Comparison of ENCODE assay signal across 27 cellular contexts in genomic region chr13:72201726-72202125, GRCh38.
"Had no signal": no experiment of that assay in that cellular context is flagged by ENCODE, and none has a peak within 500 bp of the region (broad histone marks: within the 10 kb centered on the region; RNA-seq: fewer than 3 reads in every experiment).

No MANE protein-coding gene starts in this region.

- H3K36me3 Mint-ChIP-seq: stimulated activated effector memory CD8-positive, alpha-beta T cell treated with anti-CD3 and anti-CD28 coated beads, Interleukin-12 subunit alpha, Interleukin-12 subunit beta, amount 100 ng/mL, for 72 hours; stimulated activated memory B cell treated with anti-CD40 and anti-IgM and Interleukin-4, amounts not matched to agents 10 μg/mL and 1 μg/mL and 100 μg/mL, for 72 hours; stimulated activated naive B cell treated with anti-CD40 and anti-IgM and Interleukin-4, amounts not matched to agents 10 μg/mL and 1 μg/mL and 100 μg/mL, for 72 hours; type B pancreatic cell had no signal

- H3K27ac Mint-ChIP-seq: stimulated activated effector memory CD8-positive, alpha-beta T cell treated with anti-CD3 and anti-CD28 coated beads, Interleukin-12 subunit alpha, Interleukin-12 subunit beta, amount 100 ng/mL, for 72 hours; stimulated activated memory B cell treated with anti-CD40 and anti-IgM and Interleukin-4, amounts not matched to agents 10 μg/mL and 1 μg/mL and 100 μg/mL, for 72 hours; stimulated activated naive B cell treated with anti-CD40 and anti-IgM and Interleukin-4, amounts not matched to agents 10 μg/mL and 1 μg/mL and 100 μg/mL, for 72 hours; stimulated activated naive CD8-positive, alpha-beta T cell treated with anti-CD3 and anti-CD28 coated beads, Interleukin-15, amount 100 ng/mL, for 72 hours; stimulated activated naive CD8-positive, alpha-beta T cell treated with anti-CD3 and anti-CD28 coated beads, Interleukin-15, Interleukin-2, amounts not matched to agents 100 ng/mL and 50 ng/mL, for 24 hours; type B pancreatic cell had no signal

- H3K36me3 ChIP-seq: stomach, suprapubic skin, thoracic aorta, tibial artery, tibial nerve, transverse colon, upper lobe of left lung, upper lobe of right lung, uterus, vagina had no signal

- H3K27me3 ChIP-seq: stomach, suprapubic skin, testis, tibial artery, tibial nerve, transverse colon, upper lobe of left lung, upper lobe of right lung, uterus, vagina had no signal

- H3K9me3 ChIP-seq: stomach, suprapubic skin, testis, thoracic aorta, tibial artery, tibial nerve, transverse colon, upper lobe of left lung, upper lobe of right lung, uterus, vagina had no signal

- DNase-seq: stimulated activated CD4-positive, alpha-beta T cell treated with anti-CD3 and anti-CD28 coated beads, Interleukin-2, amount 100 ng/mL, for 48 hours; stimulated activated CD4-positive, alpha-beta T cell treated with anti-CD3 and anti-CD28 coated beads, Interleukin-4, amount 100 ng/mL, for 1 hour; stimulated activated CD4-positive, alpha-beta T cell treated with anti-CD3 and anti-CD28 coated beads, Interleukin-4, amount 100 ng/mL, for 24 hours; stimulated activated CD4-positive, alpha-beta T cell treated with anti-CD3 and anti-CD28 coated beads, Interleukin-4, amount 100 ng/mL, for 4 hours; stimulated activated CD8-positive, alpha-beta memory T cell treated with anti-CD3 and anti-CD28 coated beads, Interleukin-4, amount 100 ng/mL, for 48 hours; stimulated activated naive B cell treated with anti-CD40 and anti-IgM and Interleukin-4, amounts not matched to agents 10 μg/mL and 1 μg/mL and 100 μg/mL, for 72 hours; stimulated activated naive CD4-positive, alpha-beta T cell; stimulated activated naive CD4-positive, alpha-beta T cell treated with Interleukin-2 at 50 U/mL for 16 hours; stimulated activated naive CD8-positive, alpha-beta T cell treated with anti-CD3 and anti-CD28 coated beads, Interleukin-15, amount 100 ng/mL, for 72 hours; stimulated activated naive CD8-positive, alpha-beta T cell treated with anti-CD3 and anti-CD28 coated beads, Interleukin-15, Interleukin-2, amounts not matched to agents 100 U/mL and 50 U/mL, for 24 hours; stomach; substantia nigra; testis; tibial artery; transverse colon; trophoblast cell; upper lobe of left lung; upper lobe of right lung; uterus had no signal

- H3K9me3 Mint-ChIP-seq: stimulated activated memory B cell treated with anti-CD40 and anti-IgM and Interleukin-4, amounts not matched to agents 10 μg/mL and 1 μg/mL and 100 μg/mL, for 72 hours; stimulated activated naive CD8-positive, alpha-beta T cell treated with anti-CD3 and anti-CD28 coated beads, Interleukin-15, amount 100 ng/mL, for 72 hours; type B pancreatic cell had no signal

- ATAC-seq: stimulated activated effector memory CD8-positive, alpha-beta T cell treated with anti-CD3 and anti-CD28 coated beads, Interleukin-12 subunit alpha, Interleukin-12 subunit beta, amount 100 ng/mL, for 72 hours; stimulated activated memory B cell treated with anti-CD40 and anti-IgM and Interleukin-4, amounts not matched to agents 10 μg/mL and 1 μg/mL and 100 μg/mL, for 72 hours; stimulated activated naive B cell treated with anti-CD40 and anti-IgM and Interleukin-4, amounts not matched to agents 10 μg/mL and 1 μg/mL and 100 μg/mL, for 72 hours; stimulated activated naive CD8-positive, alpha-beta T cell treated with anti-CD3 and anti-CD28 coated beads, Interleukin-15, amount 100 ng/mL, for 72 hours; stimulated activated naive CD8-positive, alpha-beta T cell treated with anti-CD3 and anti-CD28 coated beads, Interleukin-15, Interleukin-2, amounts not matched to agents 100 U/mL and 50 U/mL, for 24 hours had no signal

- H3K4me3 Mint-ChIP-seq: stimulated activated effector memory CD8-positive, alpha-beta T cell treated with anti-CD3 and anti-CD28 coated beads, Interleukin-12 subunit alpha, Interleukin-12 subunit beta, amount 100 ng/mL, for 72 hours; stimulated activated memory B cell treated with anti-CD40 and anti-IgM and Interleukin-4, amounts not matched to agents 10 μg/mL and 1 μg/mL and 100 μg/mL, for 72 hours; stimulated activated naive B cell treated with anti-CD40 and anti-IgM and Interleukin-4, amounts not matched to agents 10 μg/mL and 1 μg/mL and 100 μg/mL, for 72 hours; stimulated activated naive CD8-positive, alpha-beta T cell treated with anti-CD3 and anti-CD28 coated beads, Interleukin-15, amount 100 ng/mL, for 72 hours; stimulated activated naive CD8-positive, alpha-beta T cell treated with anti-CD3 and anti-CD28 coated beads, Interleukin-15, Interleukin-2, amounts not matched to agents 100 ng/mL and 50 ng/mL, for 24 hours; type B pancreatic cell had no signal

- H3K27ac ChIP-seq: stomach, suprapubic skin, testis, thoracic aorta, tibial artery, tibial nerve, transverse colon, upper lobe of left lung, upper lobe of right lung, uterus, vagina had no signal

- H3K27me3 Mint-ChIP-seq: stimulated activated memory B cell treated with anti-CD40 and anti-IgM and Interleukin-4, amounts not matched to agents 10 μg/mL and 1 μg/mL and 100 μg/mL, for 72 hours; stimulated activated naive B cell treated with anti-CD40 and anti-IgM and Interleukin-4, amounts not matched to agents 10 μg/mL and 1 μg/mL and 100 μg/mL, for 72 hours; stimulated activated naive CD8-positive, alpha-beta T cell treated with anti-CD3 and anti-CD28 coated beads, Interleukin-15, amount 100 ng/mL, for 72 hours; stimulated activated naive CD8-positive, alpha-beta T cell treated with anti-CD3 and anti-CD28 coated beads, Interleukin-15, Interleukin-2, amounts not matched to agents 100 ng/mL and 50 ng/mL, for 24 hours; type B pancreatic cell had no signal

- H3K4me1 Mint-ChIP-seq: stimulated activated effector memory CD8-positive, alpha-beta T cell treated with anti-CD3 and anti-CD28 coated beads, Interleukin-12 subunit alpha, Interleukin-12 subunit beta, amount 100 ng/mL, for 72 hours; stimulated activated memory B cell treated with anti-CD40 and anti-IgM and Interleukin-4, amounts not matched to agents 10 μg/mL and 1 μg/mL and 100 μg/mL, for 72 hours; stimulated activated naive B cell treated with anti-CD40 and anti-IgM and Interleukin-4, amounts not matched to agents 10 μg/mL and 1 μg/mL and 100 μg/mL, for 72 hours; stimulated activated naive CD8-positive, alpha-beta T cell treated with anti-CD3 and anti-CD28 coated beads, Interleukin-15, amount 100 ng/mL, for 72 hours had no signal

- H3K4me3 ChIP-seq: stomach, suprapubic skin, testis, thoracic aorta, tibial artery, tibial nerve, transverse colon, upper lobe of left lung, upper lobe of right lung, uterus, vagina had no signal

- H3K4me1 ChIP-seq: stomach, suprapubic skin, testis, tibial artery, tibial nerve, transverse colon, upper lobe of left lung, upper lobe of right lung, uterus, vagina had no signal
